Comparison of ENCODE assay signal across 24 cellular contexts in genomic region chr2:200619275-200619674, GRCh38. TPM values are rescaled to one million over a fixed set of nuclear protein-coding genes. Genes with fewer than 3 reads are reported as not detected.
A peak's percentile ranks its signal among the peaks of the same experiment; 100 is the strongest.
DNase-seq lines count a peak whose midpoint lies in the region; ATAC-seq and TF ChIP-seq lines count a peak whose summit lies in the region.
"Had no signal": no experiment of that assay in that cellular context is flagged by ENCODE, and none has a peak within 500 bp of the region (broad histone marks: within the 10 kb centered on the region; RNA-seq: fewer than 3 reads in every experiment).

No MANE protein-coding gene starts in this region.

- H3F3A ChIP-seq in OCI-LY1 (ENCODE audit: insufficient read depth, low read length), result no peaks in the 10 kb centered on the region

- H3K4me1 ChIP-seq in OCI-LY1 (ENCODE audit: insufficient read depth, low read length, severe bottlenecking), result peaks cover 38% of the 10 kb centered on the region
- H3K4me1 ChIP-seq: sigmoid colon, uterus had no signal

- no peaks in the 10 kb centered on the region for H4K20me1 ChIP-seq in OCI-LY1 (ENCODE audit: insufficient read depth, low read length)

- DNase-seq in AG10803 (ENCODE audit: low read depth) (peak; percentile 24), choroid plexus epithelial cell (ENCODE audit: low read depth) (peak; percentile 47), mucosa of gallbladder (ENCODE audit: low spot score) (peak; percentile 23), GDM1 (lab: John Stamatoyannopoulos, UW) (no peak), SKM-1 treated with dmso at 0.1 percent for 144 hours (lab: John Stamatoyannopoulos, UW; ENCODE audit: unreplicated experiment) (no peak)
- DNase-seq: activated CD4-positive, alpha-beta T cell treated with anti-CD3 and anti-CD28 coated beads, Interleukin-2, amount 50 U/mL, for 48 hours; activated CD4-positive, CD25-positive, alpha-beta regulatory T cell; activated effector memory CD4-positive, alpha-beta T cell treated with anti-CD3 and anti-CD28 coated beads, Interleukin-2, amount 50 U/mL, for 16 hours; CD4-positive, alpha-beta memory T cell; cortex of kidney; DMS153; glutamatergic neuron; left cardiac atrium; natural killer cell; NCI-H1105; NCI-H510A; sigmoid colon; T1000; uterus had no signal

- TF ChIP-seq CTCF in AG10803 (conservative IDR thresholded peaks at IDR 0.05; ENCODE audit: low read length), result no peak
- no peak for TF ChIP-seq CTCF in OCI-LY1 (IDR thresholded peaks at IDR 0.05; ENCODE audit: low read length)
- no peak for TF ChIP-seq CTCF in choroid plexus epithelial cell (conservative IDR thresholded peaks at IDR 0.05; ENCODE audit: low read depth, low read length)

- no peaks in the 10 kb centered on the region for H3K79me2 ChIP-seq in OCI-LY1 (ENCODE audit: insufficient read depth, low read length)

- H3K27me3 ChIP-seq in OCI-LY1 (ENCODE audit: insufficient read depth, low read length), result no peaks in the 10 kb centered on the region
- H3K27me3 ChIP-seq: ovary, sigmoid colon, uterus had no signal

- H3K9me3 ChIP-seq in OCI-LY1 (ENCODE audit: low read length), result no peaks in the 10 kb centered on the region
- H3K9me3 ChIP-seq: ovary, sigmoid colon, uterus had no signal

- H3K4me3 ChIP-seq in AG10803 (ENCODE audit: low read length) (no peak overlapping the region), OCI-LY1 (ENCODE audit: low read depth, low read length, poor library complexity, severe bottlenecking) (no peak overlapping the region), choroid plexus epithelial cell (ENCODE audit: low read depth, low read length) (no peak overlapping the region)
- H3K4me3 ChIP-seq: ovary, sigmoid colon, uterus had no signal

- H3K9me2 ChIP-seq in OCI-LY1 (ENCODE audit: low read depth, low read length), result no peaks in the 10 kb centered on the region

- no peak for ATAC-seq in GM21619 (IDR thresholded peaks at IDR 0.05; ENCODE audit: unreplicated experiment)
- ATAC-seq in GM21529 (IDR thresholded peaks at IDR 0.05; ENCODE audit: unreplicated experiment), result no peak
- ATAC-seq: natural killer cell had no signal

- H3K27ac ChIP-seq in OCI-LY1 (ENCODE audit: low read depth, low read length, poor library complexity, severe bottlenecking), result peak overlapping the region; percentile 10
- H3K27ac ChIP-seq: uterus had no signal

- no peak overlapping the region for H3K9ac ChIP-seq in OCI-LY1 (ENCODE audit: low read length)

- H3K36me3 ChIP-seq in OCI-LY1 (ENCODE audit: insufficient read depth, low read length), result peaks cover 34% of the 10 kb centered on the region
- H3K36me3 ChIP-seq: ovary, sigmoid colon, uterus had no signal

- H3K4me2 ChIP-seq in OCI-LY1 (ENCODE audit: low read length), result no peak overlapping the region

- no peak overlapping the region for H2AFZ ChIP-seq in OCI-LY1 (ENCODE audit: low read length)

RNA-seq across cellular contexts. Expression of gene AOX1, which starts 33.5 kb away (rescaled TPM):
- total RNA-seq in mucosa of gallbladder, result 119 TPM
- total RNA-seq: CD4-positive, alpha-beta memory T cell; G401; natural killer cell had no signal

Comparison
In these comparisons a context has a peak if more than half of its experiments do, and no peak if none do; other contexts are left out.
1. DNase-seq: peak in AG10803 (single experiment), choroid plexus epithelial cell (single experiment) and mucosa of gallbladder (single experiment); none in GDM1 (single experiment) and SKM-1 treated with dmso at 0.1 percent for 144 hours (single experiment).